In the genomic region with DNA sequence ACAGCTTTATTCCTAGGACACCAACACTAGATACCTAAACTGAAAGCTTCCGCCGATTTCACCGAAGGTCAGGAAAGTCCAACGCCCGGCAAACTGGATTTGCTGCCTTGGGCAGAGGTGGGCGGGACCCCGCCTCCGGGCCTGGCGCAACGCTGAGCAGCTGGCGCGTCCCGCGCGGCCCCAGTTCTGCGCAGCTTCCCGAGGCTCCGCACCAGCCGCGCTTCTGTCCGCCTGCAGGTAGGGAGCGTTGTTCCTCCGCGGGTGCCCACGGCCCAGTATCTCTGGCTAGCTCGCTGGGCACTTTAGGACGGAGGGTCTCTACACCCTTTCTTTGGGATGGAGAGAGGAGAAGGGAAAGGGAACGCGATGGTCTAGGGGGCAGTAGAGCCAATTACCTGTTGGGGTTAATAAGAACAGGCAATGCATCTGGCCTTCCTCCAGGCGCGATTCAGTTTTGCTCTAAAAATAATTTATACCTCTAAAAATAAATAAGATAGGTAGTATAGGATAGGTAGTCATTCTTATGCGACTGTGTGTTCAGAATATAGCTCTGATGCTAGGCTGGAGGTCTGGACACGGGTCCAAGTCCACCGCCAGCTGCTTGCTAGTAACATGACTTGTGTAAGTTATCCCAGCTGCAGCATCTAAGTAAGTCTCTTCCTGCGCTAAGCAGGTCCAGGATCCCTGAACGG, we compare ENCODE assay signal across 8 cellular contexts. TPM values are rescaled to one million over a fixed set of nuclear protein-coding genes. Genes with fewer than 3 reads are reported as not detected.
DNase-seq lines count a peak whose midpoint lies in the region; TF ChIP-seq lines count a peak whose summit lies in the region.

A gene (plus strand): TSS at position 183 of the 692 bp plus-strand sequence. CDS start 5,572 bp downstream, outside the sequence.

- H3K9me3 ChIP-seq in hepatocyte (ENCODE audit: low read depth), result no peaks in the 10 kb centered on the region

- 12% methylated on average over 36 of the region's 36 CpGs for WGBS in hepatocyte (ENCODE audit: low lambda C conversion rate, missing lambda C conversion rate)

- H3K4me1 Mint-ChIP-seq in HFFc6 (ENCODE audit: low read depth), result peaks cover 89% of the 10 kb centered on the region
- H3K4me1 Mint-ChIP-seq in T-helper 2 cell treated with Interferon-gamma antibody and Interleukin-4, amounts not matched to agents 5 μg/mL and 100 μg/mL, for 36 hours (ENCODE audit: low read depth), result peaks cover 61% of the 10 kb centered on the region

- H3K4me2 ChIP-seq in hepatocyte, result peak within 1 kb of the TSS; percentile 74

- H2AFZ ChIP-seq in hepatocyte, result peak within 1 kb of the TSS; percentile 80

- H4K20me1 ChIP-seq in hepatocyte (ENCODE audit: insufficient read depth, poor library complexity, severe bottlenecking), result no peaks in the 10 kb centered on the region

- POLR2A ChIA-PET in GM10248 (lab: Yijun Ruan, JAX), result interaction anchor here (0.7 to 3.2 kb wide), 10 partner anchors 9 to 178 kb away, joined by 3 to 27 read pairs (median 4); a partner anchor contains a TSS

- CTCF ChIA-PET in GM10248 (lab: Yijun Ruan, JAX), result interaction anchor here (0.7 to 3.6 kb wide), 32 partner anchors 8 to 701 kb away, joined by 3 to 53 read pairs (median 4); a partner anchor contains a TSS

- peak within 1 kb of the TSS; percentile 91 for H3K27ac Mint-ChIP-seq in HFFc6
- peak within 1 kb of the TSS; percentile 94 for H3K27ac Mint-ChIP-seq in T-helper 2 cell treated with Interferon-gamma antibody and Interleukin-4, amounts not matched to agents 5 μg/mL and 100 μg/mL, for 36 hours

- H3K9me3 Mint-ChIP-seq in HFFc6, result no peaks in the 10 kb centered on the region
- H3K9me3 Mint-ChIP-seq in T-helper 2 cell treated with Interferon-gamma antibody and Interleukin-4, amounts not matched to agents 5 μg/mL and 100 μg/mL, for 36 hours, result no peaks in the 10 kb centered on the region

- H3K4me1 ChIP-seq in hepatocyte (ENCODE audit: insufficient read depth), result no peaks in the 10 kb centered on the region

- H3K27me3 Mint-ChIP-seq in HFFc6 (ENCODE audit: insufficient read depth), result no peaks in the 10 kb centered on the region; the same call in 1 of the 2 replicates
- H3K27me3 Mint-ChIP-seq in T-helper 2 cell treated with Interferon-gamma antibody and Interleukin-4, amounts not matched to agents 5 μg/mL and 100 μg/mL, for 36 hours (ENCODE audit: low read depth), result no peaks in the 10 kb centered on the region

- H3K4me3 Mint-ChIP-seq in HFFc6, result peak within 1 kb of the TSS; percentile 97
- peak within 1 kb of the TSS; percentile 89 for H3K4me3 Mint-ChIP-seq in T-helper 2 cell treated with Interferon-gamma antibody and Interleukin-4, amounts not matched to agents 5 μg/mL and 100 μg/mL, for 36 hours

- H3K79me2 ChIP-seq in hepatocyte, result no peaks in the 10 kb centered on the region

- DNase-seq in GM10248 (ENCODE audit: extremely low spot score), result peak; percentile 75
- peak; percentile 86 for DNase-seq in HFFc6
- DNase-seq in NCI-H1092 (lab: John Stamatoyannopoulos, UW), result peak; percentile 71
- peak; percentile 93 for DNase-seq in T-helper 2 cell treated with Interferon-gamma antibody and Interleukin-4, amounts not matched to agents 5 μg/mL and 100 μg/mL, for 36 hours (ENCODE audit: low spot score)
- DNase-seq in astrocyte of the cerebellum (ENCODE audit: low read depth), result no peak
- peak; percentile 93 for DNase-seq in hepatocyte (ENCODE audit: low spot score)
- DNase-seq in renal cortical epithelial cell (ENCODE audit: low read depth), result peak; percentile 88
- no peak for DNase-seq in OCI-M2 (lab: John Stamatoyannopoulos, UW; ENCODE audit: unreplicated experiment)

- no peaks in the 10 kb centered on the region for H3K36me3 ChIP-seq in hepatocyte (replicated peaks; ENCODE audit: insufficient read depth, low read depth)

- no peaks in the 10 kb centered on the region for H3K27me3 ChIP-seq in hepatocyte

- peak within 1 kb of the TSS; percentile 43 for H3K4me3 ChIP-seq in astrocyte of the cerebellum (ENCODE audit: low read depth, low read length)
- peak within 1 kb of the TSS; percentile 9 for H3K4me3 ChIP-seq in hepatocyte

- H3K9me2 ChIP-seq in hepatocyte (replicated peaks; ENCODE audit: insufficient read depth), result no peaks in the 10 kb centered on the region

- H3K36me3 Mint-ChIP-seq in HFFc6 (ENCODE audit: low read depth), result peaks cover 8% of the 10 kb centered on the region
- peaks cover 9% of the 10 kb centered on the region for H3K36me3 Mint-ChIP-seq in T-helper 2 cell treated with Interferon-gamma antibody and Interleukin-4, amounts not matched to agents 5 μg/mL and 100 μg/mL, for 36 hours (ENCODE audit: low read depth)

- TF ChIP-seq CTCF in GM10248 (IDR thresholded peaks at IDR 0.05; ENCODE audit: control extremely low read depth, extremely low read depth, low read depth, missing control alignments) (peak; percentile 81), HFFc6 (IDR thresholded peaks at IDR 0.05) (peak; percentile 81), astrocyte of the cerebellum (IDR thresholded peaks at IDR 0.05; ENCODE audit: low read depth, low read length, missing control alignments) (peak; percentile 71), hepatocyte (IDR thresholded peaks at IDR 0.05; ENCODE audit: poor library complexity) (peak; percentile 74)

- peak within 1 kb of the TSS; percentile 15 for H3K27ac ChIP-seq in hepatocyte

- in situ Hi-C loops in astrocyte of the cerebellum (cut with HindIII; ENCODE audit: low sequenced_read_pairs), result loop anchor here (10.0 kb wide), 1 partner anchor 84 kb away; no protein-coding TSS in a partner anchor

RNA-seq across cellular contexts. Expression of the gene that starts here (rescaled TPM):
- 10 to 100 TPM; 10.3 to 15.9 (median 13.0) TPM for total RNA-seq in HFFc6 (2021; fragmentation: NEBNext Ultra II Directional; extraction: Animal tissue kit (Norgen Biotek cat#: 25700))
- total RNA-seq in hepatocyte, result 0.07 TPM in 1 of 2 replicates, not detected in the other
- not detected in 2 replicates for polyA plus RNA-seq in hepatocyte
- 9.8 and 20.7 TPM in 2 replicates for total RNA-seq in renal cortical epithelial cell

Comparison
In these comparisons a context has a peak if more than half of its experiments do, and no peak if none do; other contexts are left out.
1. RNA of the gene that starts here (total RNA-seq): 10.3 to 15.9 TPM in HFFc6 and 9.8 to 20.7 TPM in renal cortical epithelial cell; 0.07 TPM in hepatocyte; every median in the first group is over 10 times any median in the second.
2. Peak in DNase-seq, H3K4me3 ChIP-seq, H3K27ac ChIP-seq and H3K4me2 ChIP-seq in hepatocyte; RNA of the gene not detected or under 1 TPM.
3. DNase-seq: peak in GM10248 (single experiment), HFFc6 (single experiment), NCI-H1092 (single experiment), T-helper 2 cell treated with Interferon-gamma antibody and Interleukin-4, amounts not matched to agents 5 μg/mL and 100 μg/mL, for 36 hours (single experiment) and renal cortical epithelial cell (single experiment); none in astrocyte of the cerebellum (single experiment) and OCI-M2 (single experiment).
4. Peak in every context shown above with its lines, with median percentiles within 50 percentile points of each other: CTCF ChIP-seq.